ENCODE assay signal across 19 cellular contexts in the genomic region with DNA sequence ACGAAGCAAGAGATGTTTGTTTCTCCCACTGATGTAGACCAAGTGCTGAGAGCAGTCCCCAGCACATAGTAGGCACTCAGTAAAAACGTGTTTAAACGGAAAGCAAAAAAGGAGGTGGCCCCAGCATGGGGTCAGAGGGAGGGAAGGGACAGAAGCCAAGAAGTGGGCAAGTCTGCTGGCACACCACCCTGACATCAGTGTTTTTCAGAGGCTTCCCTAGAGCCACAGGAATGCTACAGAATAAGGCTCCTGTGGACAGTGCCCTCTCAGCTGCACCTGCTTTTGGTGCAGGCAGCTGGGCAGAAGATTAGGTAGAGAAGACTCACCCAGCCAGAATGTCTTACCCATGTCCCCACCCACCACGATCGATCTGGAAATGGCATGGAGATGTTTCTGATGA. TPM values are rescaled to one million over a fixed set of nuclear protein-coding genes. Genes with fewer than 3 reads are reported as not detected.
DNase-seq lines count a peak whose midpoint lies in the region; ATAC-seq and TF ChIP-seq lines count a peak whose summit lies in the region.
"Had no signal": no experiment of that assay in that cellular context is flagged by ENCODE, and none has a peak within 500 bp of the region (broad histone marks: within the 10 kb centered on the region; RNA-seq: fewer than 3 reads in every experiment).

No MANE protein-coding gene starts in this region.

- 55 to 56% methylated on average over 5 of the region's 5 CpGs for whole genome bisulfite sequencing in GM23248 (ENCODE audit: low coverage in 1 of 2, low lambda C conversion rate in 2 of 2, missing lambda C conversion rate in 2 of 2), 2 experiments
- 72% methylated on average over 5 of the region's 5 CpGs for WGBS in hepatocyte (ENCODE audit: low lambda C conversion rate, missing lambda C conversion rate)

- in situ Hi-C loops in GM23248 (cut with MboI), result no loop called here

- H4K20me1 ChIP-seq in GM23248 (ENCODE audit: insufficient read depth) (no peaks in the 10 kb centered on the region), hepatocyte (ENCODE audit: insufficient read depth, poor library complexity, severe bottlenecking) (no peaks in the 10 kb centered on the region)

- H3K27ac ChIP-seq in GM23248 (peak overlapping the region; percentile 67; the same call in 1 of the 2 replicates), hepatocyte (peak overlapping the region; percentile 90)
- H3K27ac ChIP-seq: RWPE1 had no signal

- peak overlapping the region; percentile 58 for H3K4me2 ChIP-seq in GM23248 (ENCODE audit: unreplicated experiment)
- no peak overlapping the region for H3K4me2 ChIP-seq in hepatocyte

- H2AFZ ChIP-seq in GM23248 (no peak overlapping the region), hepatocyte (no peak overlapping the region)

- H3F3A ChIP-seq in GM23248 (ENCODE audit: insufficient read depth), result peaks cover 43% of the 10 kb centered on the region

- H3K9me3 Mint-ChIP-seq in osteocyte (ENCODE audit: unreplicated experiment), result peaks cover 5% of the 10 kb centered on the region
- no peaks in the 10 kb centered on the region for H3K9me3 Mint-ChIP-seq in type B pancreatic cell
- H3K9me3 Mint-ChIP-seq: CD8-positive, alpha-beta memory T cell; stimulated activated effector memory CD8-positive, alpha-beta T cell treated with anti-CD3 and anti-CD28 coated beads, Interleukin-12 subunit alpha, Interleukin-12 subunit beta, amount 100 ng/mL, for 72 hours had no signal

- no peak overlapping the region for H3K4me3 Mint-ChIP-seq in osteocyte (ENCODE audit: unreplicated experiment)
- H3K4me3 Mint-ChIP-seq in type B pancreatic cell, result no peak overlapping the region
- H3K4me3 Mint-ChIP-seq: activated CD4-positive, alpha-beta T cell treated with anti-CD3 and anti-CD28 coated beads for 36 hours; CD8-positive, alpha-beta memory T cell; stimulated activated effector memory CD8-positive, alpha-beta T cell treated with anti-CD3 and anti-CD28 coated beads, Interleukin-12 subunit alpha, Interleukin-12 subunit beta, amount 100 ng/mL, for 72 hours had no signal

- ATAC-seq in GM19455 (IDR thresholded peaks at IDR 0.05; ENCODE audit: unreplicated experiment) (no peak), GM21723 (IDR thresholded peaks at IDR 0.05; ENCODE audit: unreplicated experiment) (no peak)
- ATAC-seq: activated CD4-positive, alpha-beta T cell treated with anti-CD3 and anti-CD28 coated beads for 36 hours; stimulated activated effector memory CD8-positive, alpha-beta T cell treated with anti-CD3 and anti-CD28 coated beads, Interleukin-12 subunit alpha, Interleukin-12 subunit beta, amount 100 ng/mL, for 72 hours had no signal

- H3K9me2 ChIP-seq in GM23248 (ENCODE audit: insufficient read depth), result no peaks in the 10 kb centered on the region
- H3K9me2 ChIP-seq in hepatocyte (replicated peaks; ENCODE audit: insufficient read depth), result no peaks in the 10 kb centered on the region

- H3K9me3 ChIP-seq in GM23248 (ENCODE audit: low read depth) (no peaks in the 10 kb centered on the region), hepatocyte (ENCODE audit: low read depth) (no peaks in the 10 kb centered on the region)
- H3K9me3 ChIP-seq: ovary, sigmoid colon, testis had no signal

- DNase-seq in GM23248 (no peak), M059J (ENCODE audit: low read depth) (peak; percentile 55), hepatocyte (ENCODE audit: low spot score) (no peak), osteocyte (ENCODE audit: extremely low spot score, unreplicated experiment) (no peak), type B pancreatic cell (ENCODE audit: extremely low spot score, unreplicated experiment) (no peak), NK-92 (lab: John Stamatoyannopoulos, UW; ENCODE audit: unreplicated experiment) (no peak)
- DNase-seq: activated CD4-positive, alpha-beta T cell treated with anti-CD3 and anti-CD28 coated beads for 36 hours; activated naive CD4-positive, alpha-beta T cell treated with anti-CD3 and anti-CD28 coated beads, Interleukin-2, amount 50 U/mL, for 16 hours; CD8-positive, alpha-beta memory T cell; DMS79 treated with DMSO at 0.1 percent for 48 hours; HCEC 1CT; NCI-H510A treated with DMSO at 0.1 percent for 48 hours; ovary; sigmoid colon; testis had no signal

- H3K4me3 ChIP-seq in GM23248 (no peak overlapping the region), hepatocyte (no peak overlapping the region)
- H3K4me3 ChIP-seq: ovary, sigmoid colon, testis had no signal

- H3K27me3 Mint-ChIP-seq in osteocyte (ENCODE audit: unreplicated experiment) (no peaks in the 10 kb centered on the region), type B pancreatic cell (peaks cover 3% of the 10 kb centered on the region)

- no peaks in the 10 kb centered on the region for H3K27me3 ChIP-seq in GM23248 (replicated peaks; ENCODE audit: insufficient read depth)
- no peaks in the 10 kb centered on the region for H3K27me3 ChIP-seq in hepatocyte
- H3K27me3 ChIP-seq: ovary, sigmoid colon, testis had no signal

- no peaks in the 10 kb centered on the region for H3K79me2 ChIP-seq in GM23248 (ENCODE audit: insufficient read depth)
- H3K79me2 ChIP-seq in hepatocyte, result no peaks in the 10 kb centered on the region

- peak overlapping the region; percentile 97 for H3K27ac Mint-ChIP-seq in osteocyte (ENCODE audit: unreplicated experiment)
- H3K27ac Mint-ChIP-seq in type B pancreatic cell, result no peak overlapping the region
- H3K27ac Mint-ChIP-seq: activated CD4-positive, alpha-beta T cell treated with anti-CD3 and anti-CD28 coated beads for 36 hours; CD8-positive, alpha-beta memory T cell; stimulated activated effector memory CD8-positive, alpha-beta T cell treated with anti-CD3 and anti-CD28 coated beads, Interleukin-12 subunit alpha, Interleukin-12 subunit beta, amount 100 ng/mL, for 72 hours had no signal

- peaks cover 48% of the 10 kb centered on the region for H3K4me1 Mint-ChIP-seq in osteocyte (ENCODE audit: unreplicated experiment)
- H3K4me1 Mint-ChIP-seq in type B pancreatic cell (ENCODE audit: unreplicated experiment), result peaks cover 19% of the 10 kb centered on the region
- H3K4me1 Mint-ChIP-seq: activated CD4-positive, alpha-beta T cell treated with anti-CD3 and anti-CD28 coated beads for 36 hours; CD8-positive, alpha-beta memory T cell; stimulated activated effector memory CD8-positive, alpha-beta T cell treated with anti-CD3 and anti-CD28 coated beads, Interleukin-12 subunit alpha, Interleukin-12 subunit beta, amount 100 ng/mL, for 72 hours had no signal

- H3K4me1 ChIP-seq in GM23248 (ENCODE audit: insufficient read depth) (peaks cover 41% of the 10 kb centered on the region), hepatocyte (ENCODE audit: insufficient read depth) (peaks cover 30% of the 10 kb centered on the region)

- no peak overlapping the region for H3K9ac ChIP-seq in GM23248

- no peaks in the 10 kb centered on the region for H3K36me3 Mint-ChIP-seq in osteocyte (ENCODE audit: unreplicated experiment)
- H3K36me3 Mint-ChIP-seq in type B pancreatic cell, result no peaks in the 10 kb centered on the region
- H3K36me3 Mint-ChIP-seq: CD8-positive, alpha-beta memory T cell; stimulated activated effector memory CD8-positive, alpha-beta T cell treated with anti-CD3 and anti-CD28 coated beads, Interleukin-12 subunit alpha, Interleukin-12 subunit beta, amount 100 ng/mL, for 72 hours had no signal

- TF ChIP-seq CTCF in hepatocyte (IDR thresholded peaks at IDR 0.05; ENCODE audit: poor library complexity), result no peak
- TF ChIP-seq CTCF in osteocyte (IDR thresholded peaks at IDR 0.05), result no peak
- TF ChIP-seq CTCF in type B pancreatic cell (conservative IDR thresholded peaks at IDR 0.05), result no peak

- H3K36me3 ChIP-seq in GM23248 (ENCODE audit: low read depth) (no peaks in the 10 kb centered on the region), hepatocyte (replicated peaks; ENCODE audit: insufficient read depth, low read depth) (no peaks in the 10 kb centered on the region)
- H3K36me3 ChIP-seq: ovary, sigmoid colon had no signal

RNA-seq across cellular contexts. Expression of a gene that starts 8.3 kb away (rescaled TPM):
- total RNA-seq in GM23248 (2014; rRNA removed; shearing (Covaris generic)), result 8.3 and 10.9 TPM in 2 replicates
- 3.6 and 3.7 TPM in 2 replicates for polyA plus RNA-seq in GM23248 (2016; fragmentation: Nextera tagmentation; extraction: Ambion mirVana)
- total RNA-seq in M059J (2014; rRNA removed; shearing (Covaris generic)), result 32.4 and 40.0 TPM in 2 replicates
- 99.9 and 105 TPM in 2 replicates for total RNA-seq in hepatocyte
- polyA plus RNA-seq in hepatocyte, result 43.4 and 49.5 TPM in 2 replicates
- total RNA-seq in osteocyte, result 4.9 and 5.8 TPM in 2 replicates
- 2.1 and 3.3 TPM in 2 replicates for total RNA-seq in type B pancreatic cell (ENCODE audit: low replicate concordance)
- total RNA-seq: activated CD4-positive, alpha-beta T cell treated with anti-CD3 and anti-CD28 coated beads for 36 hours; CD8-positive, alpha-beta memory T cell; sigmoid colon had no signal
- polyA plus RNA-seq: CD8-positive, alpha-beta memory T cell had no signal

RNA-seq across cellular contexts. Expression of a gene that starts 57.4 kb away (rescaled TPM):
- total RNA-seq in GM23248 (2014; rRNA removed; shearing (Covaris generic)), result 31.3 and 31.5 TPM in 2 replicates
- polyA plus RNA-seq in GM23248 (2016; fragmentation: Nextera tagmentation; extraction: Ambion mirVana) (51.1 and 54.6 TPM in 2 replicates), hepatocyte (28.4 and 38.6 TPM in 2 replicates)
- 114 and 121 TPM in 2 replicates for total RNA-seq in M059J (2014; rRNA removed; shearing (Covaris generic))
- total RNA-seq in hepatocyte (33.1 and 33.4 TPM in 2 replicates), osteocyte (31.8 and 32.8 TPM in 2 replicates), type B pancreatic cell (ENCODE audit: low replicate concordance) (38.7 and 58.0 TPM in 2 replicates)
